ENCODE assay signal across 1 cellular context in the genomic region with DNA sequence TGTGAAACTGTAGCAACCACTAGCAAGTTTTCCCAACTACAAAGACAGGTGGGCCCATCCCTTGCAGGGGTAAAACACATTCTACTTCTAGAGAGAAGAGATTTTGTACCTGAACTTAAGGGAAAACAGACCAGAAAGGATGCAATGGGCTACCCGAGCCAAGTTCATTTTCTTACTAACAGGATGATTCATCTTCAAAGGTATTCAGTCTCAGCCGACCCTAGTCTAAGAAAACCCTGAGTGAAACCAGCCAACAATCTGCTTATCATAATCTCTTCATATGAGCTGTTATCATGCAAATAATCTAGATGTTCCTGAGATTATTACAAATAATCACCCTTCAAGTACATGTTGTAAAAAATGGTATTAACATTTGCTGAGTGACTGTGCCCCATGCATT.
TF ChIP-seq lines count a peak whose summit lies in the region.

No MANE protein-coding gene starts in this region.

TF ChIP-seq in GM23338, 12 proteins besides CTCF, POLR2A, EP300 and RAD21 (continued from another document):
- TF ChIP-seq, protein P1, sequence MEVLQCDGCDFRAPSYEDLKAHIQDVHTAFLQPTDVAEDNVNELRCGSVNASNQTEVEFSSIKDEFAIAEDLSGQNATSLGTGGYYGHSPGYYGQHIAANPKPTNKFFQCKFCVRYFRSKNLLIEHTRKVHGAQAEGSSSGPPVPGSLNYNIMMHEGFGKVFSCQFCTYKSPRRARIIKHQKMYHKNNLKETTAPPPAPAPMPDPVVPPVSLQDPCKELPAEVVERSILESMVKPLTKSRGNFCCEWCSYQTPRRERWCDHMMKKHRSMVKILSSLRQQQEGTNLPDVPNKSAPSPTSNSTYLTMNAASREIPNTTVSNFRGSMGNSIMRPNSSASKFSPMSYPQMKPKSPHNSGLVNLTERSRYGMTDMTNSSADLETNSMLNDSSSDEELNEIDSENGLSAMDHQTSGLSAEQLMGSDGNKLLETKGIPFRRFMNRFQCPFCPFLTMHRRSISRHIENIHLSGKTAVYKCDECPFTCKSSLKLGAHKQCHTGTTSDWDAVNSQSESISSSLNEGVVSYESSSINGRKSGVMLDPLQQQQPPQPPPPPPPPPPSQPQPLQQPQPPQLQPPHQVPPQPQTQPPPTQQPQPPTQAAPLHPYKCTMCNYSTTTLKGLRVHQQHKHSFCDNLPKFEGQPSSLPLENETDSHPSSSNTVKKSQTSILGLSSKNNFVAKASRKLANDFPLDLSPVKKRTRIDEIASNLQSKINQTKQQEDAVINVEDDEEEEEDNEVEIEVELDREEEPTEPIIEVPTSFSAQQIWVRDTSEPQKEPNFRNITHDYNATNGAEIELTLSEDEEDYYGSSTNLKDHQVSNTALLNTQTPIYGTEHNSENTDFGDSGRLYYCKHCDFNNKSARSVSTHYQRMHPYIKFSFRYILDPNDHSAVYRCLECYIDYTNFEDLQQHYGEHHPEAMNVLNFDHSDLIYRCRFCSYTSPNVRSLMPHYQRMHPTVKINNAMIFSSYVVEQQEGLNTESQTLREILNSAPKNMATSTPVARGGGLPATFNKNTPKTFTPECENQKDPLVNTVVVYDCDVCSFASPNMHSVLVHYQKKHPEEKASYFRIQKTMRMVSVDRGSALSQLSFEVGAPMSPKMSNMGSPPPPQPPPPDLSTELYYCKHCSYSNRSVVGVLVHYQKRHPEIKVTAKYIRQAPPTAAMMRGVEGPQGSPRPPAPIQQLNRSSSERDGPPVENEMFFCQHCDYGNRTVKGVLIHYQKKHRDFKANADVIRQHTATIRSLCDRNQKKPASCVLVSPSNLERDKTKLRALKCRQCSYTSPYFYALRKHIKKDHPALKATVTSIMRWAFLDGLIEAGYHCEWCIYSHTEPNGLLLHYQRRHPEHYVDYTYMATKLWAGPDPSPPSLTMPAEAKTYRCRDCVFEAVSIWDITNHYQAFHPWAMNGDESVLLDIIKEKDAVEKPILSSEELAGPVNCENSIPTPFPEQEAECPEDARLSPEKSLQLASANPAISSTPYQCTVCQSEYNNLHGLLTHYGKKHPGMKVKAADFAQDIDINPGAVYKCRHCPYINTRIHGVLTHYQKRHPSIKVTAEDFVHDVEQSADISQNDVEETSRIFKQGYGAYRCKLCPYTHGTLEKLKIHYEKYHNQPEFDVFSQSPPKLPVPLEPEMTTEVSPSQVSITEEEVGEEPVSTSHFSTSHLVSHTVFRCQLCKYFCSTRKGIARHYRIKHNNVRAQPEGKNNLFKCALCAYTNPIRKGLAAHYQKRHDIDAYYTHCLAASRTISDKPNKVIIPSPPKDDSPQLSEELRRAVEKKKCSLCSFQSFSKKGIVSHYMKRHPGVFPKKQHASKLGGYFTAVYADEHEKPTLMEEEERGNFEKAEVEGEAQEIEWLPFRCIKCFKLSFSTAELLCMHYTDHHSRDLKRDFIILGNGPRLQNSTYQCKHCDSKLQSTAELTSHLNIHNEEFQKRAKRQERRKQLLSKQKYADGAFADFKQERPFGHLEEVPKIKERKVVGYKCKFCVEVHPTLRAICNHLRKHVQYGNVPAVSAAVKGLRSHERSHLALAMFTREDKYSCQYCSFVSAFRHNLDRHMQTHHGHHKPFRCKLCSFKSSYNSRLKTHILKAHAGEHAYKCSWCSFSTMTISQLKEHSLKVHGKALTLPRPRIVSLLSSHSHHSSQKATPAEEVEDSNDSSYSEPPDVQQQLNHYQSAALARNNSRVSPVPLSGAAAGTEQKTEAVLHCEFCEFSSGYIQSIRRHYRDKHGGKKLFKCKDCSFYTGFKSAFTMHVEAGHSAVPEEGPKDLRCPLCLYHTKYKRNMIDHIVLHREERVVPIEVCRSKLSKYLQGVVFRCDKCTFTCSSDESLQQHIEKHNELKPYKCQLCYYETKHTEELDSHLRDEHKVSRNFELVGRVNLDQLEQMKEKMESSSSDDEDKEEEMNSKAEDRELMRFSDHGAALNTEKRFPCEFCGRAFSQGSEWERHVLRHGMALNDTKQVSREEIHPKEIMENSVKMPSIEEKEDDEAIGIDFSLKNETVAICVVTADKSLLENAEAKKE (CRISPR knock-in tag; IDR thresholded peaks at IDR 0.05): no peak
TF ChIP-seq in GM23338: peak in this region for 0.
